Comparison of ENCODE assay signal across 8 cellular contexts in the genomic region with DNA sequence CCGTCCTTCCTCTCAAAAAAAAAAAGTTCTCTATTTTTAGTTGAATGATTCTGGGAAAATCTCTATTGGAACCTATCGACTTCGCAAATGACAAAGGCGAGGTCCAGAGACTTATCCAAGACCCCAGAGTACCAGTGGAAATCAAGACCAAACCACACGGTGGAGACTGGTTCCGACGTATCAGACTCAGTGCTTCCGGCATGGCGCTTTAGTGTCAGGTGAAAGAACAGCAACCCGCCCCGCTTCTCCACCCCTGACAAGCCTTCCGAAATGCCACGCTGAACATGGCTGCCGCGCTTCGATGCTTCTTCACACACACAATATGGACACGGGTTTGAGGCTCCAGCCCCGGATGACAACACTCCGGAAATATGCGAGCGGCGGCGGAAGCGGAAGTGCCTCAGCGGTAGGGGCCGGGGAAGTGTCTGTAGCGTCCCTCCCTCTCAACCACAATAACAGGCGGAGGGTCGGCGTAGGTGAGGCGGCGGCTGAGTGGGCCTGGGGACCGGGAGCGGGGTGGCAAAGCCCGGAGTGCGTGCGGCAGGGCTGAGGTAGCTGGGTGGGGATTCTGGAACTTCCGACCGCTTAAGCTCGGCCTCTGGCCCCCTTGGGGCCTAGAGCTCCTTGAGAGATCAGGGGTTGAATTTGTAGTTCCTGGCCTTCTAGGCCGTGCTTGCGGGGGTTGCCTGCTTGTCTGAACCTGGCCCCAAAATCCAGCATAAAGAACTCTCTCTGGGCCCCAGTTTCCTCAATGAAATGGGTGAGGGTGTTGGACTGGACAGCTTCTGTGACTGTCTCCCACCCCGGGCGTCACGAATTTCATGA. TPM values are rescaled to one million over a fixed set of nuclear protein-coding genes. Genes with fewer than 3 reads are reported as not detected.
DNase-seq lines count a peak whose midpoint lies in the region; ATAC-seq, FAIRE-seq and TF ChIP-seq lines count a peak whose summit lies in the region.

A gene with protein sequence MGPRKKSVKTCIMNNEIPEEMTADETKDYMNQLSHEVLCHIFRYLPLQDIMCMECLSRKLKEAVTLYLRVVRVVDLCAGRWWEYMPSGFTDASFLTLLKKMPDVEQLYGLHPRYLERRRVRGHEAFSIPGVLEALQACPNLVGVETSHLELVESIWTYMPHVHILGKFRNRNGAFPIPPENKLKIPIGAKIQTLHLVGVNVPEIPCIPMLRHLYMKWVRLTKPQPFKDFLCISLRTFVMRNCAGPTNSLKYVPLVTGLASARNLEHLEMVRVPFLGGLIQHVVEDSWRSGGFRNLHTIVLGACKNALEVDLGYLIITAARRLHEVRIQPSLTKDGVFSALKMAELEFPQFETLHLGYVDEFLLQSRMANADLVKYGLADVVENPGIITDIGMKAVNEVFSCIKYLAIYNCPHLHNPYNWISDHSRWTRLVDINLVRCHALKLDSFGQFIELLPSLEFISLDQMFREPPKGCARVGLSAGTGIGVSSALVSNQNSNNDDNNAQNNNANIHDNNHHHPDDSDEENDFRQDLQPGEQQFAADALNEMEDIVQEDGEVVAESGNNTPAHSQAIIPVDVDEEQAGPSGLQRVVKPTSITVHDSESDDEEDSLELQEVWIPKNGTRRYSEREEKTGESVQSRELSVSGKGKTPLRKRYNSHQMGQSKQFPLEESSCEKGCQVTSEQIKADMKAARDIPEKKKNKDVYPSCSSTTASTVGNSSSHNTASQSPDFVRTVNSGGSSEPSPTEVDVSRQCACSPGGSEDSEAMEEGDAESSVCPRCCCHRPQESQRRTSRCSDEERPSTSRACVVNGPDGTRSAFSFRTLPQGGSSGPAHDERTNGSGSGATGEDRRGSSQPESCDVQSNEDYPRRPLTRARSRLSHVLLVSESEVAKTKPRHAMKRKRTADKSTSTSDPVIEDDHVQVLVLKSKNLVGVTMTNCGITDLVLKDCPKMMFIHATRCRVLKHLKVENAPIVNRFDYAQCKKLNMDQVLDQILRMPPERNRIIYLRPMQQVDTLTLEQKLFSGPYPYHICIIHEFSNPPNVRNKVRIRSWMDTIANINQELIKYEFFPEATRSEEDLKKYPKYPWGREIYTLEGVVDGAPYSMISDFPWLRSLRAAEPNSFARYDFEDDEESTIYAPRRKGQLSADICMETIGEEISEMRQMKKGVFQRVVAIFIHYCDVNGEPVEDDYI (plus strand): TSS at position 395 of the 825 bp plus-strand sequence. CDS start 10,819 bp downstream, outside the sequence.

- H3K9me3 ChIP-seq in right atrium auricular region (no peaks in the 10 kb centered on the region), psoas muscle (no peaks in the 10 kb centered on the region)

- peak within 1 kb of the TSS; percentile 92 to 93 for H3K27ac ChIP-seq in right atrium auricular region
- peak within 1 kb of the TSS; percentile 95 for H3K27ac ChIP-seq in psoas muscle

- ATAC-seq in GM18499 (IDR thresholded peaks at IDR 0.05; ENCODE audit: insufficient read depth, unreplicated experiment) = peak; percentile 99
- peak; percentile 100 for ATAC-seq in HG02943 (IDR thresholded peaks at IDR 0.05; ENCODE audit: low read depth, unreplicated experiment)
- peak; percentile 98 to 99 (median 99) for ATAC-seq in psoas muscle

- TF ChIP-seq CTCF in right atrium auricular region (IDR thresholded peaks at IDR 0.05) (peak in 1 of 2 donors; percentile 33), psoas muscle (IDR thresholded peaks at IDR 0.05) (peak; percentile 11)

- intact Hi-C loops in T-helper 2 cell treated with Interferon-gamma antibody and Interleukin-4, amounts not matched to agents 100 ng/mL and 5 ng/mL, for 36 hours (cut with micrococcal nuclease) = loop anchor here (1.0 to 10.0 kb wide), 9 partner anchors 17 to 1971 kb away; a partner anchor contains a TSS
- intact Hi-C loops in psoas muscle (cut with DNase I) = no loop called here

- DNase-seq in NCI-H187 treated with DMSO at 0.1 percent for 48 hours (lab: John Stamatoyannopoulos, UW) = peak; percentile 90
- peak; percentile 50 to 98 (median 93) for DNase-seq in anterior cingulate cortex (lab: John Stamatoyannopoulos, UW)
- peak; percentile 98 for DNase-seq in right atrium auricular region (ENCODE audit: low spot score)
- DNase-seq in psoas muscle = peak; percentile 97 to 98
- peak; percentile 95 for DNase-seq in urothelium cell line (ENCODE audit: low spot score)

- H3K4me1 ChIP-seq in right atrium auricular region (peaks cover 0 to 32% of the 10 kb centered on the region in 2 donors), psoas muscle (peaks cover 28% of the 10 kb centered on the region)

- 0 to 1% (median 1%) methylated on average over 45 of the region's 45 CpGs for WGBS in psoas muscle, 3 donors

- H3K27me3 ChIP-seq in right atrium auricular region (no peaks in the 10 kb centered on the region), psoas muscle (ENCODE audit: insufficient read depth in 3 of 3, low read length in 2 of 3) (no peaks in the 10 kb centered on the region)

- H3K4me3 ChIP-seq in right atrium auricular region (peak within 1 kb of the TSS; percentile 85 to 88), psoas muscle (peak within 1 kb of the TSS; percentile 87)

- FAIRE-seq in urothelium cell line (lab: Jason Lieb, UNC) = peak; percentile 78

- H3K36me3 ChIP-seq in right atrium auricular region (no peaks in the 10 kb centered on the region), psoas muscle (ENCODE audit: insufficient read depth in 1 of 2, low read depth in 1 of 2) (peaks cover 3 to 7% of the 10 kb centered on the region in 2 donors)

RNA-seq across cellular contexts. Expression of the gene that starts here (rescaled TPM):
- total RNA-seq in T-helper 2 cell treated with Interferon-gamma antibody and Interleukin-4, amounts not matched to agents 100 ng/mL and 5 ng/mL, for 36 hours = 51.5 and 53.5 TPM in 2 replicates
- total RNA-seq in right atrium auricular region (10 to 100 TPM; 32.2 to 36.7 TPM), psoas muscle (10 to 100 TPM; 31.4 to 42.7 (median 33.5) TPM)
- 10 to 100 TPM; 13.3 to 28.9 (median 13.4) TPM for polyA plus RNA-seq in psoas muscle

Comparison
In these comparisons a context has a peak if more than half of its experiments do, and no peak if none do; other contexts are left out.
1. Peak in every context shown above with its lines: DNase-seq, ATAC-seq, H3K4me3 ChIP-seq and H3K27ac ChIP-seq.